In genomic region chr5:101689306-101689705, GRCh38 we compare ENCODE assay signal across 3 cellular contexts.
"Had no signal": no experiment of that assay in that cellular context is flagged by ENCODE, and none has a peak within 500 bp of the region (broad histone marks: within the 10 kb centered on the region; RNA-seq: fewer than 3 reads in every experiment).

No MANE protein-coding gene starts in this region.

- ATAC-seq: GM12878 had no signal

- DNase-seq: GDM1, GF-D8 had no signal

- H3K4me3 ChIP-seq: GM12878 had no signal
